In genomic region chr1:193694741-193695140, GRCh38 we compare ENCODE assay signal across 21 cellular contexts.
A peak's percentile ranks its signal among the peaks of the same experiment; 100 is the strongest.
DNase-seq lines count a peak whose midpoint lies in the region; ATAC-seq, FAIRE-seq and TF ChIP-seq lines count a peak whose summit lies in the region.
"Had no signal": no experiment of that assay in that cellular context is flagged by ENCODE, and none has a peak within 500 bp of the region (broad histone marks: within the 10 kb centered on the region; RNA-seq: fewer than 3 reads in every experiment).

No MANE protein-coding gene starts in this region.

- H3K27ac ChIP-seq in endothelial cell of umbilical vein (ENCODE audit: insufficient read depth, low read depth, low read length), result no peak overlapping the region
- no peak overlapping the region for H3K27ac ChIP-seq in right lobe of liver

- CTCF ChIA-PET in endothelial cell of umbilical vein (lab: Charles Lee), result no interaction called here

- no peaks in the 10 kb centered on the region for H4K20me1 ChIP-seq in endothelial cell of umbilical vein (replicated peaks; ENCODE audit: control insufficient read depth, extremely low read depth, insufficient read depth, low read length)

- FAIRE-seq in endothelial cell of umbilical vein (lab: Jason Lieb, UNC), result no peak
- FAIRE-seq: GM12878, HepG2 had no signal

- TF ChIP-seq CTCF in endothelial cell of umbilical vein (IDR thresholded peaks at IDR 0.05; ENCODE audit: extremely low read depth in 1 of 2, insufficient read depth in 1 of 2, low read depth in 1 of 2, low read length in 2 of 2) (no peak), right lobe of liver (IDR thresholded peaks at IDR 0.05) (no peak)

- no peak overlapping the region for H2AFZ ChIP-seq in endothelial cell of umbilical vein (ENCODE audit: low read depth, low read length)

- no peaks in the 10 kb centered on the region for H3K9me1 ChIP-seq in endothelial cell of umbilical vein (replicated peaks; ENCODE audit: control insufficient read depth, extremely low read depth, insufficient read depth, low read length)

- no peaks in the 10 kb centered on the region for H3K36me3 ChIP-seq in MG63
- H3K36me3 ChIP-seq in endothelial cell of umbilical vein (ENCODE audit: control insufficient read depth in 2 of 2, extremely low read depth in 1 of 2, insufficient read depth in 2 of 2, low read length in 2 of 2), result no peaks in the 10 kb centered on the region
- H3K36me3 ChIP-seq in right lobe of liver, result no peaks in the 10 kb centered on the region
- H3K36me3 ChIP-seq: BE2C had no signal

- POLR2A ChIA-PET in endothelial cell of umbilical vein (lab: Charles Lee), result no interaction called here

- intact Hi-C loops in endothelial cell of umbilical vein (cut with micrococcal nuclease) (no loop called here), right lobe of liver (cut with DNase I) (no loop called here)

- H3K4me1 ChIP-seq in endothelial cell of umbilical vein (ENCODE audit: control insufficient read depth, extremely low read depth, insufficient read depth, low read length) (no peaks in the 10 kb centered on the region), right lobe of liver (no peaks in the 10 kb centered on the region)
- H3K4me1 ChIP-seq: BE2C had no signal

- no peaks in the 10 kb centered on the region for H3K79me2 ChIP-seq in endothelial cell of umbilical vein (ENCODE audit: control insufficient read depth, insufficient read depth, low read length)

- dilution Hi-C loops in endothelial cell of umbilical vein (cut with MboI; ENCODE audit: extremely low pct_ligation_motif_present, low sequenced_read_pairs), result no loop called here

- no peaks in the 10 kb centered on the region for H3K9me3 ChIP-seq in MG63
- H3K9me3 ChIP-seq in endothelial cell of umbilical vein (replicated peaks; ENCODE audit: control insufficient read depth, insufficient read depth, low read length), result no peaks in the 10 kb centered on the region
- no peaks in the 10 kb centered on the region for H3K9me3 ChIP-seq in right lobe of liver
- H3K9me3 ChIP-seq: BE2C had no signal

- H3K27me3 ChIP-seq in MG63, result no peaks in the 10 kb centered on the region
- no peaks in the 10 kb centered on the region for H3K27me3 ChIP-seq in endothelial cell of umbilical vein (ENCODE audit: control insufficient read depth in 2 of 2, insufficient read depth in 2 of 2, low read length in 2 of 2)
- no peaks in the 10 kb centered on the region for H3K27me3 ChIP-seq in right lobe of liver
- H3K27me3 ChIP-seq: BE2C had no signal

- no TSS peak for BruUV-seq in endothelial cell of umbilical vein (replicated peaks; lab: Mats Ljungman, UMichigan)

- ATAC-seq in right lobe of liver, result no peak
- ATAC-seq: GM12878, HCT116, HepG2 had no signal

- no peak for TF ChIP-seq POLR2A in endothelial cell of umbilical vein (IDR thresholded peaks at IDR 0.05; ENCODE audit: low read depth, low read length)
- no peak for TF ChIP-seq POLR2A in right lobe of liver (IDR thresholded peaks at IDR 0.05)

- DNase-seq in NCI-H82 (lab: John Stamatoyannopoulos, UW), result peak; percentile 21
- DNase-seq in NCI-H82 treated with DMSO at 0.1 percent for 48 hours (lab: John Stamatoyannopoulos, UW; ENCODE audit: unreplicated experiment), result no peak
- DNase-seq in MG63, result peak; percentile 72
- DNase-seq in endothelial cell of umbilical vein (ENCODE audit: low read depth, low spot score), result peak; percentile 77
- no peak for DNase-seq in NCI-H1436 treated with DMSO at 0.1 percent for 48 hours (lab: John Stamatoyannopoulos, UW)
- DNase-seq in right lobe of liver, result no peak
- DNase-seq: ACHN; BE2C; C1 segment of cervical spinal cord; CD4-positive, CD25-positive, alpha-beta regulatory T cell; CD8-positive, alpha-beta memory T cell; COR-L47; DMS 273 treated with DMSO at 0.1 percent for 48 hours; DND-41; EL; GOT3; H7; HFFc6 had no signal

- 77% methylated on average over 1 of the region's 1 CpG for WGBS in right lobe of liver (ENCODE audit: insufficient coverage, low coverage, low lambda C conversion rate, missing lambda C conversion rate)

- no peak overlapping the region for H3K9ac ChIP-seq in endothelial cell of umbilical vein (replicated peaks; ENCODE audit: extremely low read depth, insufficient read depth, low read length)

- no peak overlapping the region for H3K4me2 ChIP-seq in endothelial cell of umbilical vein (ENCODE audit: insufficient read depth, low read length)

- H3K4me3 ChIP-seq in MG63, result no peak overlapping the region
- no peak overlapping the region for H3K4me3 ChIP-seq in endothelial cell of umbilical vein (replicated peaks in 1 of 3; ENCODE audit: insufficient read depth in 1 of 3, low read depth in 1 of 3, low read length in 3 of 3)
- no peak overlapping the region for H3K4me3 ChIP-seq in right lobe of liver
- H3K4me3 ChIP-seq: GM12878 had no signal

TF ChIP-seq in endothelial cell of umbilical vein, 7 proteins besides CTCF, POLR2A, EP300 and RAD21:
- TF ChIP-seq POLR2AphosphoS5 (IDR thresholded peaks at IDR 0.05; ENCODE audit: insufficient read depth, low read depth, low read length) (no peak), FOS (IDR thresholded peaks at IDR 0.05; ENCODE audit: borderline replicate concordance, insufficient read depth, low read length) (peak; percentile 9)
TF ChIP-seq in endothelial cell of umbilical vein: peak in this region for 1.

Comparison
In these comparisons a context has a peak if more than half of its experiments do, and no peak if none do; other contexts are left out.
1. DNase-seq: peak in NCI-H82 (single experiment), MG63 (single experiment) and endothelial cell of umbilical vein (single experiment); none in NCI-H82 treated with DMSO at 0.1 percent for 48 hours (single experiment), NCI-H1436 treated with DMSO at 0.1 percent for 48 hours (single experiment) and right lobe of liver (0 of 3).